22 cellular contexts compared by ENCODE assay signal in genomic region chr5:32791536-32792240, GRCh38.
DNase-seq lines count a peak whose midpoint lies in the region; ATAC-seq, FAIRE-seq and TF ChIP-seq lines count a peak whose summit lies in the region.
"Had no signal": no experiment of that assay in that cellular context is flagged by ENCODE, and none has a peak within 500 bp of the region (broad histone marks: within the 10 kb centered on the region; RNA-seq: fewer than 3 reads in every experiment).

No MANE protein-coding gene starts in this region.

- H3K4me2 ChIP-seq in fibroblast of lung (ENCODE audit: extremely low read depth, insufficient read depth, low read length) (no peak overlapping the region), GM23248 (ENCODE audit: unreplicated experiment) (no peak overlapping the region)

- ATAC-seq in activated T-cell treated with anti-CD3 and anti-CD28 coated beads, Interleukin-2, amount 50 U/mL, for 4 hours = no peak
- ATAC-seq: GM12878 had no signal

- H3K36me3 ChIP-seq in fibroblast of lung (ENCODE audit: control insufficient read depth, insufficient read depth, low read length) (peaks cover 3% of the 10 kb centered on the region), GM23248 (ENCODE audit: low read depth) (peaks cover 23% of the 10 kb centered on the region)
- H3K36me3 ChIP-seq: BE2C, SJCRH30 had no signal

- H3K9ac ChIP-seq in fibroblast of lung (ENCODE audit: insufficient read depth, low read length) (no peak overlapping the region), GM23248 (no peak overlapping the region)

- H3K36me3 Mint-ChIP-seq in HFFc6 (ENCODE audit: low read depth) = peaks cover 20% of the 10 kb centered on the region
- H3K36me3 Mint-ChIP-seq in activated T-cell treated with anti-CD3 and anti-CD28 coated beads, Interleukin-2, amount 50 U/mL, for 4 hours (ENCODE audit: insufficient read depth) = no peaks in the 10 kb centered on the region
- H3K36me3 Mint-ChIP-seq: CD4-positive, alpha-beta memory T cell had no signal

- no peaks in the 10 kb centered on the region; the same call in 1 of the 2 replicates for H3K27me3 Mint-ChIP-seq in HFFc6 (ENCODE audit: insufficient read depth)
- peaks cover 2% of the 10 kb centered on the region for H3K27me3 Mint-ChIP-seq in activated T-cell treated with anti-CD3 and anti-CD28 coated beads, Interleukin-2, amount 50 U/mL, for 4 hours (ENCODE audit: low read depth)

- H2AFZ ChIP-seq in fibroblast of lung (ENCODE audit: low read length) = no peak overlapping the region
- no peak overlapping the region for H2AFZ ChIP-seq in GM23248

- peak overlapping the region; percentile 77 for H3K27ac Mint-ChIP-seq in HFFc6
- H3K27ac Mint-ChIP-seq: CD4-positive, alpha-beta memory T cell had no signal

- H3K27ac ChIP-seq in fibroblast of lung (ENCODE audit: insufficient read depth, low read length) (no peak overlapping the region), GM23248 (no peak overlapping the region)
- H3K27ac ChIP-seq: RWPE1 had no signal

- H3K9me3 ChIP-seq in fibroblast of lung (ENCODE audit: control insufficient read depth, insufficient read depth, low read depth, low read length) (no peaks in the 10 kb centered on the region), GM23248 (ENCODE audit: low read depth) (no peaks in the 10 kb centered on the region)
- H3K9me3 ChIP-seq: BE2C had no signal

- H3K4me1 Mint-ChIP-seq in HFFc6 (ENCODE audit: low read depth) = peaks cover 42% of the 10 kb centered on the region
- no peaks in the 10 kb centered on the region for H3K4me1 Mint-ChIP-seq in activated T-cell treated with anti-CD3 and anti-CD28 coated beads, Interleukin-2, amount 50 U/mL, for 4 hours (ENCODE audit: low read depth)
- H3K4me1 Mint-ChIP-seq: CD4-positive, alpha-beta memory T cell had no signal

- no peak for FAIRE-seq in RCC 7860 (lab: Jason Lieb, UNC)
- FAIRE-seq: GM12878 had no signal

- in situ Hi-C loops in GM23248 (cut with MboI) = no loop called here

- TF ChIP-seq CTCF in HFFc6 (IDR thresholded peaks at IDR 0.05) (no peak), fibroblast of lung (conservative IDR thresholded peaks at IDR 0.05 in 1 of 2, IDR thresholded peaks at IDR 0.05 in 1 of 2; ENCODE audit: low read depth in 1 of 2, low read length in 2 of 2) (no peak)

- H3K4me3 ChIP-seq in fibroblast of lung (replicated peaks in 1 of 4; ENCODE audit: control extremely low read depth in 1 of 4, insufficient read depth in 1 of 4, low read depth in 3 of 4, low read length in 4 of 4) (no peak overlapping the region), GM23248 (no peak overlapping the region)
- H3K4me3 ChIP-seq: GM12878, SJCRH30 had no signal

- peaks cover 32% of the 10 kb centered on the region for H3F3A ChIP-seq in GM23248 (ENCODE audit: insufficient read depth)

- DNase-seq in HFFc6 = peak; percentile 36
- DNase-seq in RCC 7860 (ENCODE audit: low spot score) = peak; percentile 63
- DNase-seq in fibroblast of lung (ENCODE audit: low read depth in 2 of 2) = peak; percentile 29 to 64
- DNase-seq in NCI-H1436 (lab: John Stamatoyannopoulos, UW) = no peak
- no peak for DNase-seq in activated T-cell treated with anti-CD3 and anti-CD28 coated beads, Interleukin-2, amount 50 U/mL, for 4 hours
- no peak for DNase-seq in GM23248
- DNase-seq in D341Med (ENCODE audit: low spot score) = no peak
- DNase-seq: BE2C; Calu3; CD4-positive, alpha-beta memory T cell; DMS79; GDM1; GOT3; Kasumi-1; NCI-H1105 treated with DMSO at 0.1 percent for 48 hours; NCI-H187; NCI-H345; NCI-H526; NK-92 treated with Interleukin-12 subunit alpha and Interleukin-12 subunit beta, amount 100 ng/mL, for 24 hours; SJCRH30 had no signal

- H3K79me2 ChIP-seq in fibroblast of lung (ENCODE audit: control insufficient read depth, insufficient read depth, low read length) (no peaks in the 10 kb centered on the region), GM23248 (ENCODE audit: insufficient read depth) (no peaks in the 10 kb centered on the region)

- no peaks in the 10 kb centered on the region for H3K9me2 ChIP-seq in GM23248 (ENCODE audit: insufficient read depth)

- H3K9me3 Mint-ChIP-seq in HFFc6 = peaks cover 14% of the 10 kb centered on the region
- H3K9me3 Mint-ChIP-seq in activated T-cell treated with anti-CD3 and anti-CD28 coated beads, Interleukin-2, amount 50 U/mL, for 4 hours = no peaks in the 10 kb centered on the region

- WGBS in GM23248 (ENCODE audit: low coverage in 1 of 2, low lambda C conversion rate in 2 of 2, missing lambda C conversion rate in 2 of 2), 2 experiments = 78 to 79% methylated on average over 9 of the region's 9 CpGs

- H3K4me1 ChIP-seq in fibroblast of lung (ENCODE audit: control insufficient read depth, extremely low read depth, insufficient read depth, low read length) = peaks cover 11% of the 10 kb centered on the region
- peaks cover 22% of the 10 kb centered on the region for H3K4me1 ChIP-seq in GM23248 (ENCODE audit: insufficient read depth)
- H3K4me1 ChIP-seq: BE2C had no signal

- H3K27me3 ChIP-seq in fibroblast of lung (ENCODE audit: control insufficient read depth, insufficient read depth, low read length) (no peaks in the 10 kb centered on the region), GM23248 (replicated peaks; ENCODE audit: insufficient read depth) (no peaks in the 10 kb centered on the region)
- H3K27me3 ChIP-seq: BE2C, SJCRH30 had no signal

- H3K4me3 Mint-ChIP-seq in HFFc6 = peak overlapping the region; percentile 31; the same call in 1 of the 2 replicates
- no peak overlapping the region for H3K4me3 Mint-ChIP-seq in activated T-cell treated with anti-CD3 and anti-CD28 coated beads, Interleukin-2, amount 50 U/mL, for 4 hours
- H3K4me3 Mint-ChIP-seq: CD4-positive, alpha-beta memory T cell had no signal

- H4K20me1 ChIP-seq in fibroblast of lung (ENCODE audit: control insufficient read depth, extremely low read depth, insufficient read depth, low read length) (no peaks in the 10 kb centered on the region), GM23248 (ENCODE audit: insufficient read depth) (no peaks in the 10 kb centered on the region)

Comparison
In these comparisons a context has a peak if more than half of its experiments do, and no peak if none do; other contexts are left out.
1. DNase-seq: peak in HFFc6 (single experiment), RCC 7860 (single experiment) and fibroblast of lung (2 of 2); none in NCI-H1436 (single experiment), activated T-cell treated with anti-CD3 and anti-CD28 coated beads, Interleukin-2, amount 50 U/mL, for 4 hours (single experiment), GM23248 (single experiment) and D341Med (single experiment).